12 cellular contexts compared by ENCODE assay signal in genomic region chr4:53763813-53764597, GRCh38.
A peak's percentile ranks its signal among the peaks of the same experiment; 100 is the strongest.
DNase-seq lines count a peak whose midpoint lies in the region; ATAC-seq and TF ChIP-seq lines count a peak whose summit lies in the region.
"Had no signal": no experiment of that assay in that cellular context is flagged by ENCODE, and none has a peak within 500 bp of the region (broad histone marks: within the 10 kb centered on the region; RNA-seq: fewer than 3 reads in every experiment).

No MANE protein-coding gene starts in this region.

- no peaks in the 10 kb centered on the region for H3K27me3 ChIP-seq in RWPE2 (ENCODE audit: insufficient read depth, poor library complexity, severe bottlenecking)

- no peak overlapping the region for H3K4me3 ChIP-seq in RWPE2 (ENCODE audit: severe bottlenecking)

- H3K36me3 ChIP-seq in RWPE2 (ENCODE audit: low read depth) = no peaks in the 10 kb centered on the region

- no peaks in the 10 kb centered on the region for H3K4me1 ChIP-seq in RWPE2 (ENCODE audit: insufficient read depth, poor library complexity, severe bottlenecking)

- TF ChIP-seq CTCF in RWPE2 (IDR thresholded peaks at IDR 0.05; ENCODE audit: poor library complexity, severe bottlenecking) = no peak

- H3K27ac ChIP-seq in RWPE2 (ENCODE audit: poor library complexity, severe bottlenecking) = no peak overlapping the region

- DNase-seq in Daoy (ENCODE audit: low read depth) (peak; percentile 1), RWPE2 (ENCODE audit: low spot score) (no peak), fibroblast of peridontal ligament (ENCODE audit: extremely low read depth) (peak; percentile 79), retina (peak; percentile 27), SHP77 (lab: John Stamatoyannopoulos, UW) (no peak), NCI-H1417 (lab: John Stamatoyannopoulos, UW) (no peak)
- DNase-seq in activated CD4-positive, alpha-beta T cell treated with anti-CD3 and anti-CD28 coated beads for 48 hours = no peak
- DNase-seq: head of caudate nucleus, naive B cell, NCI-H526, T-cell had no signal

- ATAC-seq in RWPE2 (ENCODE audit: low read depth) (peak; percentile 84), HG03571 (IDR thresholded peaks at IDR 0.05; ENCODE audit: unreplicated experiment) (no peak)
- ATAC-seq: T-cell had no signal

- no peaks in the 10 kb centered on the region for H3K9me3 ChIP-seq in RWPE2 (ENCODE audit: severe bottlenecking)

Comparison
In these comparisons a context has a peak if more than half of its experiments do, and no peak if none do; other contexts are left out.
1. DNase-seq: peak in Daoy (single experiment), fibroblast of peridontal ligament (single experiment) and retina (single experiment); none in RWPE2 (single experiment), SHP77 (0 of 2), NCI-H1417 (0 of 3) and activated CD4-positive, alpha-beta T cell treated with anti-CD3 and anti-CD28 coated beads for 48 hours (single experiment).